In the genomic region with DNA sequence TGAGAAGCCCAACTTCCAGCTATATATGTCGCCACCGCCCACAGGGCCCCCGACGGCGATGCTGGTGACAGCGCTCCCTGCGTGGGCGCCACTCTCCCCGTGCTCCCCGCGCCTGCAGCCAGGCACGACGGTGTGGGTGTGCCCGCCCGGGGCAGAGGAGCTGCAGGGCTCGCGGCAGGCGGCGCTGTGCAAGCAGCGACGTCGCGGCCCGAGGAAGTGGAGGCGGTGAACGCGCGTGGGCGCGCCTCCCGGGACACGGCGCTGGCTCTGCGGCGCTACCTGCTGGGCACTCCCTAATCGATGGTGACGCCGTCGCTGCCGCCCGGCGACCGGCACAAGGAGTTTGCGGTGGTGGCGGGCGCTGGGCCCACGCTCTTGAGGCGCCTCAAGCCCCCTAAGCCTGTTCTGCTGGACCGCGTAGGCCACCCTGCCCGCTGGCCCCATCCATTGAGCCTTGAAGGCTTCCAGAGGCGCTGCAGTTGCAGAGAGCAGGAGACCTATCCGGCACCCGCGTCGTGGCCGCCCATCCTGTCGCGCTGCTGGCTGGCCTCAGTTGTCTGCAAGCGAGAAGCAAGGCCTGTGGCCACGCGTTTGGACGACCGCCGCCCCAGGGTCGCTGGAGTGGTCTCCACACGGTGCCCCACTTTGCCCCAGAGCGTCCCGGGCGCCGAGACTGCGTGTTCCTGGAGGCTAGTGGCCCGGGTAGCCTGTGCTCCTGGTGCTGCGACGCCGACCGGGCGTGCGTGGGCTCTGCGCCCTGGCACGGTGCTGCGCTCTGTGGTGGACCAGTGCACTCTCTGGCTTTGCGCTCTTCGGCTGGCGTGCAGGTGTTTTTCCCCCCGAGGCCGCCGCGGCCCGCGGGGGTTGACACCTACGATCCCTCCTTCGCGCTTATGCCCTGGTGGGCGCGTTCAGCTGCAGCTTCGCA, we compare ENCODE assay signal across 1 cellular context.
TF ChIP-seq lines count a peak whose summit lies in the region.

No MANE protein-coding gene starts in this region.

TF ChIP-seq in HEK293, 187 proteins besides CTCF, POLR2A, EP300 and RAD21 (continued from another document and continues in another):
- TF ChIP-seq, protein P1, sequence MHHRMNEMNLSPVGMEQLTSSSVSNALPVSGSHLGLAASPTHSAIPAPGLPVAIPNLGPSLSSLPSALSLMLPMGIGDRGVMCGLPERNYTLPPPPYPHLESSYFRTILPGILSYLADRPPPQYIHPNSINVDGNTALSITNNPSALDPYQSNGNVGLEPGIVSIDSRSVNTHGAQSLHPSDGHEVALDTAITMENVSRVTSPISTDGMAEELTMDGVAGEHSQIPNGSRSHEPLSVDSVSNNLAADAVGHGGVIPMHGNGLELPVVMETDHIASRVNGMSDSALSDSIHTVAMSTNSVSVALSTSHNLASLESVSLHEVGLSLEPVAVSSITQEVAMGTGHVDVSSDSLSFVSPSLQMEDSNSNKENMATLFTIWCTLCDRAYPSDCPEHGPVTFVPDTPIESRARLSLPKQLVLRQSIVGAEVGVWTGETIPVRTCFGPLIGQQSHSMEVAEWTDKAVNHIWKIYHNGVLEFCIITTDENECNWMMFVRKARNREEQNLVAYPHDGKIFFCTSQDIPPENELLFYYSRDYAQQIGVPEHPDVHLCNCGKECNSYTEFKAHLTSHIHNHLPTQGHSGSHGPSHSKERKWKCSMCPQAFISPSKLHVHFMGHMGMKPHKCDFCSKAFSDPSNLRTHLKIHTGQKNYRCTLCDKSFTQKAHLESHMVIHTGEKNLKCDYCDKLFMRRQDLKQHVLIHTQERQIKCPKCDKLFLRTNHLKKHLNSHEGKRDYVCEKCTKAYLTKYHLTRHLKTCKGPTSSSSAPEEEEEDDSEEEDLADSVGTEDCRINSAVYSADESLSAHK (tag by site-specific recombination; IDR thresholded peaks at IDR 0.05) = no peak
- peak; percentile 90 for TF ChIP-seq ZIC2 (tag by site-specific recombination; IDR thresholded peaks at IDR 0.05)
- no peak for TF ChIP-seq SP3 (tag by site-specific recombination; IDR thresholded peaks at IDR 0.05)
- TF ChIP-seq, protein P2, sequence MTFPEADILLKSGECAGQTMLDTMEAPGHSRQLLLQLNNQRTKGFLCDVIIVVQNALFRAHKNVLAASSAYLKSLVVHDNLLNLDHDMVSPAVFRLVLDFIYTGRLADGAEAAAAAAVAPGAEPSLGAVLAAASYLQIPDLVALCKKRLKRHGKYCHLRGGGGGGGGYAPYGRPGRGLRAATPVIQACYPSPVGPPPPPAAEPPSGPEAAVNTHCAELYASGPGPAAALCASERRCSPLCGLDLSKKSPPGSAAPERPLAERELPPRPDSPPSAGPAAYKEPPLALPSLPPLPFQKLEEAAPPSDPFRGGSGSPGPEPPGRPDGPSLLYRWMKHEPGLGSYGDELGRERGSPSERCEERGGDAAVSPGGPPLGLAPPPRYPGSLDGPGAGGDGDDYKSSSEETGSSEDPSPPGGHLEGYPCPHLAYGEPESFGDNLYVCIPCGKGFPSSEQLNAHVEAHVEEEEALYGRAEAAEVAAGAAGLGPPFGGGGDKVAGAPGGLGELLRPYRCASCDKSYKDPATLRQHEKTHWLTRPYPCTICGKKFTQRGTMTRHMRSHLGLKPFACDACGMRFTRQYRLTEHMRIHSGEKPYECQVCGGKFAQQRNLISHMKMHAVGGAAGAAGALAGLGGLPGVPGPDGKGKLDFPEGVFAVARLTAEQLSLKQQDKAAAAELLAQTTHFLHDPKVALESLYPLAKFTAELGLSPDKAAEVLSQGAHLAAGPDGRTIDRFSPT (tag by site-specific recombination; IDR thresholded peaks at IDR 0.05) = no peak; the same call in 1 of the 2 replicates
- TF ChIP-seq, protein P3, sequence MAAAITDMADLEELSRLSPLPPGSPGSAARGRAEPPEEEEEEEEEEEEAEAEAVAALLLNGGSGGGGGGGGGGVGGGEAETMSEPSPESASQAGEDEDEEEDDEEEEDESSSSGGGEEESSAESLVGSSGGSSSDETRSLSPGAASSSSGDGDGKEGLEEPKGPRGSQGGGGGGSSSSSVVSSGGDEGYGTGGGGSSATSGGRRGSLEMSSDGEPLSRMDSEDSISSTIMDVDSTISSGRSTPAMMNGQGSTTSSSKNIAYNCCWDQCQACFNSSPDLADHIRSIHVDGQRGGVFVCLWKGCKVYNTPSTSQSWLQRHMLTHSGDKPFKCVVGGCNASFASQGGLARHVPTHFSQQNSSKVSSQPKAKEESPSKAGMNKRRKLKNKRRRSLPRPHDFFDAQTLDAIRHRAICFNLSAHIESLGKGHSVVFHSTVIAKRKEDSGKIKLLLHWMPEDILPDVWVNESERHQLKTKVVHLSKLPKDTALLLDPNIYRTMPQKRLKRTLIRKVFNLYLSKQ (tag by site-specific recombination; IDR thresholded peaks at IDR 0.05; ENCODE audit: borderline replicate concordance) = no peak
- TF ChIP-seq OSR2 (tag by site-specific recombination; IDR thresholded peaks at IDR 0.05) = no peak
- no peak for TF ChIP-seq ZNF433 (tag by site-specific recombination; IDR thresholded peaks at IDR 0.05; ENCODE audit: low read depth)
- no peak for TF ChIP-seq ZNF664 (tag by site-specific recombination; IDR thresholded peaks at IDR 0.05)
- TF ChIP-seq, protein P4, sequence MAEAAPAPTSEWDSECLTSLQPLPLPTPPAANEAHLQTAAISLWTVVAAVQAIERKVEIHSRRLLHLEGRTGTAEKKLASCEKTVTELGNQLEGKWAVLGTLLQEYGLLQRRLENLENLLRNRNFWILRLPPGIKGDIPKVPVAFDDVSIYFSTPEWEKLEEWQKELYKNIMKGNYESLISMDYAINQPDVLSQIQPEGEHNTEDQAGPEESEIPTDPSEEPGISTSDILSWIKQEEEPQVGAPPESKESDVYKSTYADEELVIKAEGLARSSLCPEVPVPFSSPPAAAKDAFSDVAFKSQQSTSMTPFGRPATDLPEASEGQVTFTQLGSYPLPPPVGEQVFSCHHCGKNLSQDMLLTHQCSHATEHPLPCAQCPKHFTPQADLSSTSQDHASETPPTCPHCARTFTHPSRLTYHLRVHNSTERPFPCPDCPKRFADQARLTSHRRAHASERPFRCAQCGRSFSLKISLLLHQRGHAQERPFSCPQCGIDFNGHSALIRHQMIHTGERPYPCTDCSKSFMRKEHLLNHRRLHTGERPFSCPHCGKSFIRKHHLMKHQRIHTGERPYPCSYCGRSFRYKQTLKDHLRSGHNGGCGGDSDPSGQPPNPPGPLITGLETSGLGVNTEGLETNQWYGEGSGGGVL (tag by site-specific recombination; IDR thresholded peaks at IDR 0.05) = no peak
- no peak for TF ChIP-seq SCRT1 (tag by site-specific recombination; IDR thresholded peaks at IDR 0.05; ENCODE audit: borderline replicate concordance)
- no peak for TF ChIP-seq ZNF626 (tag by site-specific recombination; IDR thresholded peaks at IDR 0.05)
- TF ChIP-seq TRIM28 (IDR thresholded peaks at IDR 0.05; ENCODE audit: borderline replicate concordance, low read length) = no peak
- TF ChIP-seq ZNF239 (tag by site-specific recombination; IDR thresholded peaks at IDR 0.05) = no peak
- TF ChIP-seq, protein P5, sequence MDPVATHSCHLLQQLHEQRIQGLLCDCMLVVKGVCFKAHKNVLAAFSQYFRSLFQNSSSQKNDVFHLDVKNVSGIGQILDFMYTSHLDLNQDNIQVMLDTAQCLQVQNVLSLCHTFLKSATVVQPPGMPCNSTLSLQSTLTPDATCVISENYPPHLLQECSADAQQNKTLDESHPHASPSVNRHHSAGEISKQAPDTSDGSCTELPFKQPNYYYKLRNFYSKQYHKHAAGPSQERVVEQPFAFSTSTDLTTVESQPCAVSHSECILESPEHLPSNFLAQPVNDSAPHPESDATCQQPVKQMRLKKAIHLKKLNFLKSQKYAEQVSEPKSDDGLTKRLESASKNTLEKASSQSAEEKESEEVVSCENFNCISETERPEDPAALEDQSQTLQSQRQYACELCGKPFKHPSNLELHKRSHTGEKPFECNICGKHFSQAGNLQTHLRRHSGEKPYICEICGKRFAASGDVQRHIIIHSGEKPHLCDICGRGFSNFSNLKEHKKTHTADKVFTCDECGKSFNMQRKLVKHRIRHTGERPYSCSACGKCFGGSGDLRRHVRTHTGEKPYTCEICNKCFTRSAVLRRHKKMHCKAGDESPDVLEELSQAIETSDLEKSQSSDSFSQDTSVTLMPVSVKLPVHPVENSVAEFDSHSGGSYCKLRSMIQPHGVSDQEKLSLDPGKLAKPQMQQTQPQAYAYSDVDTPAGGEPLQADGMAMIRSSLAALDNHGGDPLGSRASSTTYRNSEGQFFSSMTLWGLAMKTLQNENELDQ (tag by site-specific recombination; IDR thresholded peaks at IDR 0.05; ENCODE audit: low read depth) = no peak
- TF ChIP-seq, protein P6, sequence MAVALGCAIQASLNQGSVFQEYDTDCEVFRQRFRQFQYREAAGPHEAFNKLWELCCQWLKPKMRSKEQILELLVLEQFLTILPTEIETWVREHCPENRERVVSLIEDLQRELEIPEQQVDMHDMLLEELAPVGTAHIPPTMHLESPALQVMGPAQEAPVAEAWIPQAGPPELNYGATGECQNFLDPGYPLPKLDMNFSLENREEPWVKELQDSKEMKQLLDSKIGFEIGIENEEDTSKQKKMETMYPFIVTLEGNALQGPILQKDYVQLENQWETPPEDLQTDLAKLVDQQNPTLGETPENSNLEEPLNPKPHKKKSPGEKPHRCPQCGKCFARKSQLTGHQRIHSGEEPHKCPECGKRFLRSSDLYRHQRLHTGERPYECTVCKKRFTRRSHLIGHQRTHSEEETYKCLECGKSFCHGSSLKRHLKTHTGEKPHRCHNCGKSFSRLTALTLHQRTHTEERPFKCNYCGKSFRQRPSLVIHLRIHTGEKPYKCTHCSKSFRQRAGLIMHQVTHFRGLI (tag by site-specific recombination; IDR thresholded peaks at IDR 0.05) = peak; percentile 78
- no peak for TF ChIP-seq ZNF274 (IDR thresholded peaks at IDR 0.05; ENCODE audit: low read length)
- no peak for TF ChIP-seq ZNF274 (tag by site-specific recombination; IDR thresholded peaks at IDR 0.05; ENCODE audit: borderline replicate concordance)
- TF ChIP-seq ZNF768 (tag by site-specific recombination; IDR thresholded peaks at IDR 0.05) = no peak
- TF ChIP-seq ZNF76 (tag by site-specific recombination; IDR thresholded peaks at IDR 0.05; ENCODE audit: borderline replicate concordance, low read depth) = no peak
- TF ChIP-seq, protein P7, sequence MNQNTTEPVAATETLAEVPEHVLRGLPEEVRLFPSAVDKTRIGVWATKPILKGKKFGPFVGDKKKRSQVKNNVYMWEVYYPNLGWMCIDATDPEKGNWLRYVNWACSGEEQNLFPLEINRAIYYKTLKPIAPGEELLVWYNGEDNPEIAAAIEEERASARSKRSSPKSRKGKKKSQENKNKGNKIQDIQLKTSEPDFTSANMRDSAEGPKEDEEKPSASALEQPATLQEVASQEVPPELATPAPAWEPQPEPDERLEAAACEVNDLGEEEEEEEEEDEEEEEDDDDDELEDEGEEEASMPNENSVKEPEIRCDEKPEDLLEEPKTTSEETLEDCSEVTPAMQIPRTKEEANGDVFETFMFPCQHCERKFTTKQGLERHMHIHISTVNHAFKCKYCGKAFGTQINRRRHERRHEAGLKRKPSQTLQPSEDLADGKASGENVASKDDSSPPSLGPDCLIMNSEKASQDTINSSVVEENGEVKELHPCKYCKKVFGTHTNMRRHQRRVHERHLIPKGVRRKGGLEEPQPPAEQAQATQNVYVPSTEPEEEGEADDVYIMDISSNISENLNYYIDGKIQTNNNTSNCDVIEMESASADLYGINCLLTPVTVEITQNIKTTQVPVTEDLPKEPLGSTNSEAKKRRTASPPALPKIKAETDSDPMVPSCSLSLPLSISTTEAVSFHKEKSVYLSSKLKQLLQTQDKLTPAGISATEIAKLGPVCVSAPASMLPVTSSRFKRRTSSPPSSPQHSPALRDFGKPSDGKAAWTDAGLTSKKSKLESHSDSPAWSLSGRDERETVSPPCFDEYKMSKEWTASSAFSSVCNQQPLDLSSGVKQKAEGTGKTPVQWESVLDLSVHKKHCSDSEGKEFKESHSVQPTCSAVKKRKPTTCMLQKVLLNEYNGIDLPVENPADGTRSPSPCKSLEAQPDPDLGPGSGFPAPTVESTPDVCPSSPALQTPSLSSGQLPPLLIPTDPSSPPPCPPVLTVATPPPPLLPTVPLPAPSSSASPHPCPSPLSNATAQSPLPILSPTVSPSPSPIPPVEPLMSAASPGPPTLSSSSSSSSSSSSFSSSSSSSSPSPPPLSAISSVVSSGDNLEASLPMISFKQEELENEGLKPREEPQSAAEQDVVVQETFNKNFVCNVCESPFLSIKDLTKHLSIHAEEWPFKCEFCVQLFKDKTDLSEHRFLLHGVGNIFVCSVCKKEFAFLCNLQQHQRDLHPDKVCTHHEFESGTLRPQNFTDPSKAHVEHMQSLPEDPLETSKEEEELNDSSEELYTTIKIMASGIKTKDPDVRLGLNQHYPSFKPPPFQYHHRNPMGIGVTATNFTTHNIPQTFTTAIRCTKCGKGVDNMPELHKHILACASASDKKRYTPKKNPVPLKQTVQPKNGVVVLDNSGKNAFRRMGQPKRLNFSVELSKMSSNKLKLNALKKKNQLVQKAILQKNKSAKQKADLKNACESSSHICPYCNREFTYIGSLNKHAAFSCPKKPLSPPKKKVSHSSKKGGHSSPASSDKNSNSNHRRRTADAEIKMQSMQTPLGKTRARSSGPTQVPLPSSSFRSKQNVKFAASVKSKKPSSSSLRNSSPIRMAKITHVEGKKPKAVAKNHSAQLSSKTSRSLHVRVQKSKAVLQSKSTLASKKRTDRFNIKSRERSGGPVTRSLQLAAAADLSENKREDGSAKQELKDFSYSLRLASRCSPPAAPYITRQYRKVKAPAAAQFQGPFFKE (tag by site-specific recombination; IDR thresholded peaks at IDR 0.05; ENCODE audit: borderline replicate concordance) = no peak
- no peak for TF ChIP-seq ZNF426 (tag by site-specific recombination; IDR thresholded peaks at IDR 0.05)
- no peak for TF ChIP-seq ZNF561 (tag by site-specific recombination; IDR thresholded peaks at IDR 0.05; ENCODE audit: borderline replicate concordance)
- TF ChIP-seq, protein P8, sequence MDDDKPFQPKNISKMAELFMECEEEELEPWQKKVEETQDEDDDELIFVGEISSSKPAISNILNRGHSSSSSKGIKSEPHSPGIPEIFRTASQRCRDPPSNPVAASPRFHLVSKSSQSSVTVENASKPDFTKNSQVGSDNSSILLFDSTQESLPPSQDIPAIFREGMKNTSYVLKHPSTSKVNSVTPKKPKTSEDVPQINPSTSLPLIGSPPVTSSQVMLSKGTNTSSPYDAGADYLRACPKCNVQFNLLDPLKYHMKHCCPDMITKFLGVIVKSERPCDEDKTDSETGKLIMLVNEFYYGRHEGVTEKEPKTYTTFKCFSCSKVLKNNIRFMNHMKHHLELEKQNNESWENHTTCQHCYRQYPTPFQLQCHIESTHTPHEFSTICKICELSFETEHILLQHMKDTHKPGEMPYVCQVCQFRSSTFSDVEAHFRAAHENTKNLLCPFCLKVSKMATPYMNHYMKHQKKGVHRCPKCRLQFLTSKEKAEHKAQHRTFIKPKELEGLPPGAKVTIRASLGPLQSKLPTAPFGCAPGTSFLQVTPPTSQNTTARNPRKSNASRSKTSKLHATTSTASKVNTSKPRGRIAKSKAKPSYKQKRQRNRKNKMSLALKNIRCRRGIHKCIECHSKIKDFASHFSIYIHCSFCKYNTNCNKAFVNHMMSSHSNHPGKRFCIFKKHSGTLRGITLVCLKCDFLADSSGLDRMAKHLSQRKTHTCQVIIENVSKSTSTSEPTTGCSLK (tag by site-specific recombination; IDR thresholded peaks at IDR 0.05) = no peak
- TF ChIP-seq, protein P9, sequence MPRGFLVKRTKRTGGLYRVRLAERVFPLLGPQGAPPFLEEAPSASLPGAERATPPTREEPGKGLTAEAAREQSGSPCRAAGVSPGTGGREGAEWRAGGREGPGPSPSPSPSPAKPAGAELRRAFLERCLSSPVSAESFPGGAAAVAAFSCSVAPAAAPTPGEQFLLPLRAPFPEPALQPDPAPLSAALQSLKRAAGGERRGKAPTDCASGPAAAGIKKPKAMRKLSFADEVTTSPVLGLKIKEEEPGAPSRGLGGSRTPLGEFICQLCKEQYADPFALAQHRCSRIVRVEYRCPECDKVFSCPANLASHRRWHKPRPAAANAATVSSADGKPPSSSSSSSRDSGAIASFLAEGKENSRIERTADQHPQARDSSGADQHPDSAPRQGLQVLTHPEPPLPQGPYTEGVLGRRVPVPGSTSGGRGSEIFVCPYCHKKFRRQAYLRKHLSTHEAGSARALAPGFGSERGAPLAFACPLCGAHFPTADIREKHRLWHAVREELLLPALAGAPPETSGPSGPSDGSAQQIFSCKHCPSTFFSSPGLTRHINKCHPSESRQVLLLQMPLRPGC (tag by site-specific recombination; IDR thresholded peaks at IDR 0.05) = no peak
- TF ChIP-seq ZEB2 (tag by site-specific recombination; IDR thresholded peaks at IDR 0.05) = peak; percentile 32; the same call in 1 of the 2 replicates
